21 cellular contexts compared by ENCODE assay signal in the genomic region with DNA sequence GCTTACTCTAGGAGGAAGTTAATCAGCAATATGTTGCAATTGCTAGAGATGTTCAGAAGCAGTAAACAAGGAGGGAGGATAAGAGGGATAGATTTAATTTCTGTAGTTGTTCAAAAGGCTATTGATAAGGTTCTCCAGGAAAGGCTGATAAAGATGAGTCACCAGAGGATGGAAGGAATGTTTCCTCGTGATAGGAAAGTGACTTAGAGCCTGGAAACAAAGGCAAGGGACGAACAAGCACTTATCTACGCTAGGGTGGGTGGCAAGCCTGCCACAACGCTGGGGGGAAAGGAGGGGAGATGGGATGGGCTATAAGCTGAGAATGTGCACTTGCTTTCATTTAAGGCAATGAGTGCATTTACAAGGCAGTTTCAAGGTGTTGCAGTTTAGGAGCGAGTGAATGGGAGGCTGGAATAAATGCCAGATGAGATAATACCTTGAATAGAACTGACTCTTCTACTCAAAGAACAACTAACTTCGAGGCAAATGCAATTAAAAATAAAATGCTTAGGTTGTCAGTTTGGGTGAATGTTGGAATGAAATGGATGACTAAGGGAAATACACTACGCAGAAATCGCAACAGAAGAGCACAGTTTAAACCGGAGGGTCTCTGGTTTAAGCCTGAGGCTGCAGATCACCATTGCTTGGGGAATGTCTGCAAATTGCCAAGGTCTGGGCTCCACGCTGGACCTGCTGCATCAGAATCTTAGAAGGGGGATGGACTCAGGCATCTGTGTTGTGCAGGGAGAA.
A peak's percentile ranks its signal among the peaks of the same experiment; 100 is the strongest.
DNase-seq lines count a peak whose midpoint lies in the region; ATAC-seq, FAIRE-seq and TF ChIP-seq lines count a peak whose summit lies in the region.
"Had no signal": no experiment of that assay in that cellular context is flagged by ENCODE, and none has a peak within 500 bp of the region (broad histone marks: within the 10 kb centered on the region; RNA-seq: fewer than 3 reads in every experiment).

No MANE protein-coding gene starts in this region.

- H3K36me3 ChIP-seq in endodermal cell (ENCODE audit: control insufficient read depth, insufficient read depth, low read length) (no peaks in the 10 kb centered on the region), stomach (no peaks in the 10 kb centered on the region)

- CTCF ChIA-PET in A549 (lab: Yijun Ruan, JAX), result no interaction called here

- no peak for TF ChIP-seq CTCF in A549 (IDR thresholded peaks at IDR 0.05)
- no peak for TF ChIP-seq CTCF in endodermal cell (conservative IDR thresholded peaks at IDR 0.05)
- TF ChIP-seq CTCF in stomach (IDR thresholded peaks at IDR 0.05), result no peak

- no peaks in the 10 kb centered on the region for H3K9me3 ChIP-seq in A549
- H3K9me3 ChIP-seq in endodermal cell (ENCODE audit: control insufficient read depth, low read length), result peaks cover 51% of the 10 kb centered on the region
- H3K9me3 ChIP-seq in stomach, result peaks cover 0 to 10% (median 7%) of the 10 kb centered on the region in 4 donors

- H3K4me1 ChIP-seq in A549 (no peaks in the 10 kb centered on the region), endodermal cell (ENCODE audit: control insufficient read depth, insufficient read depth, low read length) (peaks cover 4% of the 10 kb centered on the region), stomach (no peaks in the 10 kb centered on the region)

- TF ChIP-seq RAD21 in A549 (conservative IDR thresholded peaks at IDR 0.05 in 1 of 2, IDR thresholded peaks at IDR 0.05 in 1 of 2), result no peak

- intact Hi-C loops in stomach (cut with DNase I; ENCODE audit: low total_unique reads), result no loop called here

- H3K36me3 Mint-ChIP-seq in endodermal cell (ENCODE audit: low read depth), result peaks cover 14% of the 10 kb centered on the region
- H3K36me3 Mint-ChIP-seq: CD4-positive, CD25-positive, alpha-beta regulatory T cell; IgD-negative memory B cell had no signal

- ATAC-seq in A549 (no peak), HG02970 (IDR thresholded peaks at IDR 0.05; ENCODE audit: low FRiP score, unreplicated experiment) (no peak)

- WGBS in A549 (ENCODE audit: missing lambda C conversion rate), result 24% methylated on average over 10 of the region's 10 CpGs
- WGBS in endodermal cell (ENCODE audit: insufficient coverage in 1 of 2, insufficient read length in 1 of 2), 2 experiments, result 38 to 60% methylated on average over 4 to 10 of the region's 10 CpGs
- 41 to 51% (median 46%) methylated on average over 10 of the region's 10 CpGs for WGBS in stomach, 5 donors

- H3K4me3 ChIP-seq in A549 (no peak overlapping the region), endodermal cell (ENCODE audit: low read length) (peak overlapping the region; percentile 65), stomach (no peak overlapping the region)

- H3K4me3 Mint-ChIP-seq in endodermal cell, result no peak overlapping the region

- no peak for FAIRE-seq in A549 (lab: Jason Lieb, UNC)
- FAIRE-seq in HTR-8/SVneo (lab: Jason Lieb, UNC), result no peak
- FAIRE-seq: GM12891, H1 had no signal

- no peak overlapping the region for H3K9ac ChIP-seq in endodermal cell (ENCODE audit: extremely low read depth, low read length, poor library complexity, severe bottlenecking)

- H3K27me3 Mint-ChIP-seq in endodermal cell (ENCODE audit: insufficient read depth), result peaks cover 10% of the 10 kb centered on the region

- H3K27me3 ChIP-seq in endodermal cell (ENCODE audit: control insufficient read depth, insufficient read depth, low read length, poor library complexity, severe bottlenecking), result no peaks in the 10 kb centered on the region
- H3K27me3 ChIP-seq in stomach, result no peaks in the 10 kb centered on the region

- no peak overlapping the region for H3K4me2 ChIP-seq in A549

- TF ChIP-seq EP300 in A549 (IDR thresholded peaks at IDR 0.05) (no peak), stomach (IDR thresholded peaks at IDR 0.05) (no peak)

- peaks cover 11% of the 10 kb centered on the region for H3K4me1 Mint-ChIP-seq in endodermal cell
- H3K4me1 Mint-ChIP-seq: CD4-positive, CD25-positive, alpha-beta regulatory T cell; IgD-negative memory B cell had no signal

- H3K9me3 Mint-ChIP-seq in endodermal cell, result peaks cover 37% of the 10 kb centered on the region

- no peak overlapping the region for H3K27ac ChIP-seq in A549
- no peak overlapping the region for H3K27ac ChIP-seq in endodermal cell (ENCODE audit: low read depth, low read length)
- H3K27ac ChIP-seq in stomach, result no peak overlapping the region
- H3K27ac ChIP-seq: 22Rv1 had no signal

- POLR2A ChIA-PET in A549 (lab: Yijun Ruan, JAX), result no interaction called here

- DNase-seq in A549 (ENCODE audit: low read depth in 1 of 2, low spot score in 1 of 2), result no peak
- peak; percentile 33 for DNase-seq in OCI-M2 (lab: John Stamatoyannopoulos, UW; ENCODE audit: unreplicated experiment)
- DNase-seq in endodermal cell, result peak; percentile 54
- peak; percentile 66 for DNase-seq in islet precursor cell
- no peak for DNase-seq in HTR-8/SVneo (ENCODE audit: insufficient read length, low spot score)
- no peak for DNase-seq in activated CD4-positive, alpha-beta T cell treated with anti-CD3 and anti-CD28 coated beads, Interleukin-2, amount 50 U/mL, for 48 hours
- no peak for DNase-seq in stomach
- DNase-seq: CD4-positive, CD25-positive, alpha-beta regulatory T cell; DMS153; Kasumi-1; MM.1S; NCI-H1092; NCI-H1436 treated with DMSO at 0.1 percent for 48 hours; NCI-H2029; NCI-H2171; NCI-H526 had no signal

- peak overlapping the region; percentile 20 for H3K27ac Mint-ChIP-seq in endodermal cell
- H3K27ac Mint-ChIP-seq: CD4-positive, CD25-positive, alpha-beta regulatory T cell had no signal

- TF ChIP-seq POLR2A in A549 (IDR thresholded peaks at IDR 0.05; ENCODE audit: low read length), result no peak
- no peak for TF ChIP-seq POLR2A in stomach (IDR thresholded peaks at IDR 0.05)

TF ChIP-seq in A549, 52 proteins besides CTCF, POLR2A, EP300 and RAD21:
- no peak for TF ChIP-seq TP53 (CRISPR knock-in tag; IDR thresholded peaks at IDR 0.05)
- TF ChIP-seq MAFK (IDR thresholded peaks at IDR 0.05; ENCODE audit: partially characterized antibody), result peak; percentile 73
TF ChIP-seq in A549: peak in this region for 1.

Comparison
In these comparisons a context has a peak if more than half of its experiments do, and no peak if none do; other contexts are left out.
1. DNase-seq: peak in OCI-M2 (single experiment), endodermal cell (single experiment) and islet precursor cell (single experiment); none in A549 (0 of 2), HTR-8/SVneo (single experiment), activated CD4-positive, alpha-beta T cell treated with anti-CD3 and anti-CD28 coated beads, Interleukin-2, amount 50 U/mL, for 48 hours (0 of 2) and stomach (single experiment).